ENCODE assay signal across 8 cellular contexts in the genomic region with DNA sequence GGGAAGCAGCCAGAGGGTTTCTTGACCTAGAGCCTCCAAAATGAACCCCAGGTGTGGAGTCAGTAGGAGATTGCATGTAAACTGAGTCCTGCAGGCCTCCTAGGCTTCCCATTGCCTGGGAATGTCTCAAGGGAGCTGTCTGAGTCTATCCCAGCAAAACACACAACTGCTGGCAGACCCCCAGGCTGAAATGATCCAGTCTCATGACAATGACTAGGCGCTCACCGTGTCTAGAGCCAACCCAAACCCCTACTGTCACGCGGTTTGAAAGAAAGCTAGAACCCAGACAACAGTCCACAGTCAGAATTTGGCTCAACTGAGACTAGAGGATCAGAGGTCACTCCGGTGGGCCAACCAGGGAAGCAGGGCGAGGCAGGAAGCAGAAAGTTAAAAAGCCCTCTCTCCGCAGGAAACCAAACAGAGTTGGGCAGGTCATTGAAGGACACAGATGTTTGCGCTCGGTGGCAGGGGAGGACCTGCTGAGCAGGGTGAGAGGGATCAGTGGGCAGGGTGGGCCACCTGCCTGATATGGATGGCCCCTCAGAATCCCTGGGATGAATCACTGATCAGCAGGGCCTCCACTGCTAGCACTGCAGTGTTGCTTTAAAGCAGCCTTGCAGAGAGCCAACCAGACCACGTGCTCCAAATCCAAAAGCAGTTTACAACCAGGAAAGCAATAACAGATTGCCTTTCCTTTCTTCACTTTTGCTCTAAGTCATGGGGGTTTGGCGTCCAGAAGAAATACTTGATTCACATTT. TPM values are rescaled to one million over a fixed set of nuclear protein-coding genes. Genes with fewer than 3 reads are reported as not detected.
DNase-seq lines count a peak whose midpoint lies in the region; ATAC-seq, FAIRE-seq and TF ChIP-seq lines count a peak whose summit lies in the region.

No MANE protein-coding gene starts in this region.

- H3K27me3 Mint-ChIP-seq in naive thymus-derived CD8-positive, alpha-beta T cell: no peaks in the 10 kb centered on the region

- H3K4me3 Mint-ChIP-seq in naive thymus-derived CD8-positive, alpha-beta T cell: peak overlapping the region; percentile 65 to 87 (median 76)

- no peak for TF ChIP-seq CTCF in AG04450 (IDR thresholded peaks at IDR 0.05; ENCODE audit: low read depth, low read length)

- H3K9me3 ChIP-seq in AG04450 (ENCODE audit: control insufficient read depth, insufficient read depth, low read length) (no peaks in the 10 kb centered on the region), esophagus (ENCODE audit: control insufficient read depth in 2 of 2, insufficient read depth in 1 of 2, low read depth in 1 of 2, low read length in 1 of 2) (no peaks in the 10 kb centered on the region)

- CTCF ChIA-PET in AG04450 (lab: Charles Lee): interaction anchor here (1.6 kb wide), 1 partner anchor 44 kb away, joined by 6 read pairs; no protein-coding TSS in a partner anchor

- H3K36me3 Mint-ChIP-seq in naive thymus-derived CD8-positive, alpha-beta T cell: peaks cover 0 to 34% (median 3%) of the 10 kb centered on the region in 3 donors

- H3K27ac Mint-ChIP-seq in naive thymus-derived CD8-positive, alpha-beta T cell: peak overlapping the region; percentile 88 to 100 (median 94)

- ATAC-seq in naive thymus-derived CD8-positive, alpha-beta T cell: peak; percentile 19 to 24
- ATAC-seq in GM18519 (IDR thresholded peaks at IDR 0.05; ENCODE audit: low FRiP score, unreplicated experiment) (no peak), GM21737 (IDR thresholded peaks at IDR 0.05; ENCODE audit: unreplicated experiment) (no peak)

- no peaks in the 10 kb centered on the region for H3K9me3 Mint-ChIP-seq in naive thymus-derived CD8-positive, alpha-beta T cell

- H3K4me3 ChIP-seq in AG04450 (ENCODE audit: low read depth, low read length): no peak overlapping the region
- no peak overlapping the region for H3K4me3 ChIP-seq in esophagus (ENCODE audit: low read depth in 1 of 2, low read length in 2 of 2)

- no peaks in the 10 kb centered on the region for H3K36me3 ChIP-seq in esophagus (ENCODE audit: control insufficient read depth in 2 of 2, insufficient read depth in 2 of 2, low read length in 1 of 2)

- H3K27me3 ChIP-seq in AG04450 (ENCODE audit: control insufficient read depth, insufficient read depth, low read length) (no peaks in the 10 kb centered on the region), esophagus (ENCODE audit: control insufficient read depth in 1 of 2, insufficient read depth in 2 of 2, low read length in 2 of 2) (no peaks in the 10 kb centered on the region)

- H3K27ac ChIP-seq in AG04450 (ENCODE audit: low read depth, low read length) (peak overlapping the region; percentile 81), esophagus (ENCODE audit: low read depth in 2 of 2, low read length in 1 of 2) (peak overlapping the region; percentile 52 to 79)

- peaks cover 54 to 96% (median 93%) of the 10 kb centered on the region in 4 donors for H3K4me1 Mint-ChIP-seq in naive thymus-derived CD8-positive, alpha-beta T cell

- H3K4me1 ChIP-seq in esophagus (ENCODE audit: control insufficient read depth in 2 of 2, insufficient read depth in 2 of 2, low read length in 1 of 2): peaks cover 3 to 25% of the 10 kb centered on the region in 2 donors

- no peak for DNase-seq in AG04450 (ENCODE audit: low read depth, low spot score)
- DNase-seq in NCI-H146 (lab: John Stamatoyannopoulos, UW): peak; percentile 55
- no peak for DNase-seq in naive thymus-derived CD8-positive, alpha-beta T cell
- no peak for DNase-seq in NCI-H2081 (lab: John Stamatoyannopoulos, UW)
- DNase-seq in HTR-8/SVneo (ENCODE audit: insufficient read length, low spot score): no peak

- no peak for FAIRE-seq in HTR-8/SVneo (lab: Jason Lieb, UNC)

- WGBS in esophagus, 2 donors: 58 to 68% methylated on average over 11 of the region's 11 CpGs

- POLR2A ChIA-PET in AG04450 (lab: Yijun Ruan, JAX): interaction anchor here (0.5 to 1.6 kb wide), 6 partner anchors 8 to 1181 kb away, joined by 3 to 6 read pairs (median 3); no protein-coding TSS in a partner anchor
- POLR2A ChIA-PET in naive thymus-derived CD8-positive, alpha-beta T cell (lab: Charles Lee): interaction anchor here (16.9 to 27.2 kb wide), 3 partner anchors 7 to 23 kb away, joined by 446 to 469 read pairs (median 469); a partner anchor contains a TSS

RNA-seq across cellular contexts. Expression of a gene that starts 23.8 kb away (rescaled TPM):
- 641 and 751 TPM in 2 replicates for polyA plus RNA-seq in AG04450 (2011; rRNA removed)
- polyA minus RNA-seq in AG04450 (2011; rRNA and poly(A)+ RNA removed): 1,243 and 1,580 TPM in 2 replicates
- polyA plus RNA-seq in esophagus: 10 to 100 TPM; 37.4 to 98.2 TPM
- 100 to 1,000 TPM; 333 to 341 TPM for total RNA-seq in naive thymus-derived CD8-positive, alpha-beta T cell
- polyA plus RNA-seq in naive thymus-derived CD8-positive, alpha-beta T cell: 100 to 1,000 TPM; 144 to 436 (median 267) TPM

Comparison
In these comparisons a context has a peak if more than half of its experiments do, and no peak if none do; other contexts are left out.
1. ATAC-seq: peak in naive thymus-derived CD8-positive, alpha-beta T cell (2 of 2); none in GM18519 (single experiment) and GM21737 (single experiment).